8 cellular contexts compared by ENCODE assay signal in genomic region chr7:131556912-131557457, GRCh38. TPM values are rescaled to one million over a fixed set of nuclear protein-coding genes. Genes with fewer than 3 reads are reported as not detected.
DNase-seq lines count a peak whose midpoint lies in the region; ATAC-seq and TF ChIP-seq lines count a peak whose summit lies in the region.

No MANE protein-coding gene starts in this region.

- peak in 1 of 4 donors; percentile 2 for ATAC-seq in heart left ventricle

- H2AFZ ChIP-seq in OCI-LY7 (ENCODE audit: low read length) = no peak overlapping the region

- H3K9ac ChIP-seq in skeletal muscle tissue (ENCODE audit: low read depth in 1 of 3, low read length in 3 of 3) = peak overlapping the region; percentile 42 to 70 (median 65)

- DNase-seq in heart left ventricle (no peak), cardiac septum (ENCODE audit: low spot score) (no peak), OCI-LY7 (ENCODE audit: low spot score) (no peak), fibroblast of pulmonary artery (ENCODE audit: low read depth) (no peak), amniotic stem cell (lab: John Stamatoyannopoulos, UW) (no peak)
- DNase-seq in stimulated activated CD4-positive, alpha-beta T cell treated with anti-CD3 and anti-CD28 coated beads, Interleukin-4, amount 100 ng/mL, for 24 hours = no peak
- no peak for DNase-seq in activated CD4-positive, alpha-beta T cell treated with anti-CD3 and anti-CD28 coated beads for 4 hours

- H3K4me1 ChIP-seq in heart left ventricle = peaks cover 0 to 36% (median 24%) of the 10 kb centered on the region in 12 donors
- H3K4me1 ChIP-seq in OCI-LY7 (ENCODE audit: insufficient read depth, low read length, poor library complexity, severe bottlenecking) = peaks cover 21% of the 10 kb centered on the region
- peaks cover 17 to 20% (median 20%) of the 10 kb centered on the region in 3 donors for H3K4me1 ChIP-seq in skeletal muscle tissue (ENCODE audit: control insufficient read depth in 3 of 3, insufficient read depth in 3 of 3, low read length in 3 of 3)

- no peaks in the 10 kb centered on the region for H3K9me2 ChIP-seq in OCI-LY7 (ENCODE audit: insufficient read depth, low read length)

- BruUV-seq in OCI-LY7 (replicated peaks; lab: Mats Ljungman, UMichigan) = no TSS peak

- 2 to 4% (median 3%) methylated on average over 13 to 23 of the region's 23 CpGs for WGBS in heart left ventricle, 4 donors

- peak overlapping the region; percentile 13 to 94 (median 88) for H3K27ac ChIP-seq in heart left ventricle
- H3K27ac ChIP-seq in OCI-LY7 (ENCODE audit: low read depth, low read length, poor library complexity, severe bottlenecking) = no peak overlapping the region
- peak overlapping the region; percentile 25 for H3K27ac ChIP-seq in skeletal muscle tissue (ENCODE audit: low read depth, low read length)

- TF ChIP-seq CTCF in heart left ventricle (IDR thresholded peaks at IDR 0.05) (no peak), OCI-LY7 (conservative IDR thresholded peaks at IDR 0.05; ENCODE audit: low read length) (no peak), fibroblast of pulmonary artery (IDR thresholded peaks at IDR 0.05; ENCODE audit: low read length, missing control alignments) (no peak)

- H3K79me2 ChIP-seq in OCI-LY7 (ENCODE audit: insufficient read depth, low read depth, low read length) = no peaks in the 10 kb centered on the region

- POLR2A ChIA-PET in OCI-LY7 (lab: Charles Lee) = no interaction called here

- H4K20me1 ChIP-seq in OCI-LY7 (ENCODE audit: insufficient read depth, low read length) = peaks cover 5% of the 10 kb centered on the region; the same call in 1 of the 2 replicates

- TF ChIP-seq POLR2A in heart left ventricle (IDR thresholded peaks at IDR 0.05) = no peak

- peaks cover 0 to 25% (median 0%) of the 10 kb centered on the region in 9 donors for H3K27me3 ChIP-seq in heart left ventricle
- H3K27me3 ChIP-seq in skeletal muscle tissue (ENCODE audit: control insufficient read depth in 3 of 3, insufficient read depth in 3 of 3, low read length in 3 of 3) = peaks cover 0 to 4% (median 3%) of the 10 kb centered on the region in 3 donors

- H3K36me3 ChIP-seq in heart left ventricle = no peaks in the 10 kb centered on the region
- H3K36me3 ChIP-seq in OCI-LY7 (ENCODE audit: insufficient read depth, low read length) = no peaks in the 10 kb centered on the region
- H3K36me3 ChIP-seq in skeletal muscle tissue (ENCODE audit: control insufficient read depth in 3 of 3, insufficient read depth in 3 of 3, low read length in 3 of 3) = no peaks in the 10 kb centered on the region

- H3K4me2 ChIP-seq in OCI-LY7 (ENCODE audit: low read length) = peak overlapping the region; percentile 70

- H3K9me3 ChIP-seq in heart left ventricle = no peaks in the 10 kb centered on the region
- H3K9me3 ChIP-seq in OCI-LY7 (ENCODE audit: low read length) = no peaks in the 10 kb centered on the region
- no peaks in the 10 kb centered on the region for H3K9me3 ChIP-seq in skeletal muscle tissue (ENCODE audit: control insufficient read depth in 3 of 3, low read length in 3 of 3)

- H3K4me3 ChIP-seq in heart left ventricle (peak overlapping the region; percentile 46 to 94 (median 88)), OCI-LY7 (ENCODE audit: low read depth, low read length, poor library complexity, severe bottlenecking) (peak overlapping the region; percentile 58), fibroblast of pulmonary artery (replicated peaks; ENCODE audit: low read depth, low read length) (peak overlapping the region; percentile 50), skeletal muscle tissue (ENCODE audit: low read length in 3 of 3) (peak overlapping the region; percentile 55 to 68 (median 68))

- intact Hi-C loops in heart left ventricle (cut with DNase I) = loop anchor here in 7 of 10 donors (1.0 to 10.0 kb wide), 7 partner anchors 24 to 95 kb away; no protein-coding TSS in a partner anchor
- intact Hi-C loops in cardiac septum (cut with DNase I) = loop anchor here (1.0 to 5.0 kb wide), 2 partner anchors 24 to 65 kb away; no protein-coding TSS in a partner anchor
- intact Hi-C loops in OCI-LY7 (cut with micrococcal nuclease; ENCODE audit: unreplicated experiment) = no loop called here

- CTCF ChIA-PET in OCI-LY7 (lab: Charles Lee; ENCODE audit: unreplicated experiment) = no interaction called here

RNA-seq across cellular contexts. Expression of gene PODXL, which starts 0.6 kb away (rescaled TPM):
- total RNA-seq in heart left ventricle = 100 to 1,000 TPM in 1 of 9 donors, 10 to 100 TPM in 8; 57.7 to 230 (median 75.1) TPM
- 10 to 100 TPM; 30.9 to 64.6 TPM for polyA plus RNA-seq in heart left ventricle
- 76.2 TPM for total RNA-seq in cardiac septum
- 0.31 and 0.32 TPM in 2 replicates for total RNA-seq in OCI-LY7 (2014; rRNA removed; shearing (Covaris generic))
- 2.1 and 2.2 TPM in 2 replicates for total RNA-seq in OCI-LY7 (2022)
- 18.8 TPM for total RNA-seq in skeletal muscle tissue
